ENCODE assay signal across 10 cellular contexts in genomic region chr22:38240734-38241252, GRCh38. TPM values are rescaled to one million over a fixed set of nuclear protein-coding genes. Genes with fewer than 3 reads are reported as not detected.
DNase-seq lines count a peak whose midpoint lies in the region; ATAC-seq, FAIRE-seq and TF ChIP-seq lines count a peak whose summit lies in the region.
"Had no signal": no experiment of that assay in that cellular context is flagged by ENCODE, and none has a peak within 500 bp of the region (broad histone marks: within the 10 kb centered on the region; RNA-seq: fewer than 3 reads in every experiment).

No MANE protein-coding gene starts in this region.

- TF ChIP-seq CTCF in A549 (IDR thresholded peaks at IDR 0.05) (no peak), MCF 10A (IDR thresholded peaks at IDR 0.05; ENCODE audit: unreplicated experiment) (no peak)

- H3K27ac Mint-ChIP-seq in MCF 10A (ENCODE audit: low read depth, unreplicated experiment) = peak overlapping the region; percentile 78
- peak overlapping the region in 2 of 8 donors; percentile 7 to 58 for H3K27ac Mint-ChIP-seq in CD8-positive, alpha-beta memory T cell

- WGBS in A549 (ENCODE audit: missing lambda C conversion rate) = 6% methylated on average over 6 of the region's 6 CpGs

- intact Hi-C loops in MCF 10A (cut with micrococcal nuclease) = loop anchor here (5.0 kb wide), 1 partner anchor 77 kb away; the partner anchor contains the start of gene CSNK1E

- peak; percentile 47 to 73 for DNase-seq in A549 (ENCODE audit: low read depth in 1 of 2, low spot score in 1 of 2)
- DNase-seq in HS-5 (ENCODE audit: low read depth) = peak; percentile 77
- DNase-seq in MCF 10A (ENCODE audit: unreplicated experiment) = peak; percentile 85
- peak; percentile 33 for DNase-seq in left kidney (ENCODE audit: low read depth, low spot score)
- DNase-seq in CD8-positive, alpha-beta memory T cell = no peak
- no peak for DNase-seq in stimulated activated CD4-positive, alpha-beta T cell treated with anti-CD3 and anti-CD28 coated beads, Interleukin-4, amount 100 ng/mL, for 1 hour
- DNase-seq in GF-D8 (lab: John Stamatoyannopoulos, UW) = no peak
- DNase-seq in OCI-M2 (lab: John Stamatoyannopoulos, UW; ENCODE audit: unreplicated experiment) = no peak

- no peak overlapping the region for H3K4me3 ChIP-seq in A549
- no peak overlapping the region for H3K4me3 ChIP-seq in CD8-positive, alpha-beta memory T cell (ENCODE audit: low read length)
- H3K4me3 ChIP-seq: ovary had no signal

- CTCF ChIA-PET in A549 (lab: Yijun Ruan, JAX) = no interaction called here
- CTCF ChIA-PET in MCF 10A (lab: Yijun Ruan, JAX) = interaction anchor here (0.7 to 1.7 kb wide), 5 partner anchors 10 to 184 kb away, joined by 3 to 8 read pairs (median 4); partner anchors contain the start of genes MAFF and PICK1
- CTCF ChIA-PET in CD8-positive, alpha-beta memory T cell (lab: Charles Lee) = no interaction called here

- no peaks in the 10 kb centered on the region for H3K9me3 ChIP-seq in A549
- no peaks in the 10 kb centered on the region for H3K9me3 ChIP-seq in CD8-positive, alpha-beta memory T cell (ENCODE audit: low read length)
- H3K9me3 ChIP-seq: ovary had no signal

- no peaks in the 10 kb centered on the region for H3K27me3 ChIP-seq in CD8-positive, alpha-beta memory T cell (ENCODE audit: insufficient read depth, low read length, poor library complexity, severe bottlenecking)
- H3K27me3 ChIP-seq: ovary had no signal

- H3K27me3 Mint-ChIP-seq in MCF 10A (ENCODE audit: insufficient read depth, unreplicated experiment) = no peaks in the 10 kb centered on the region
- no peaks in the 10 kb centered on the region for H3K27me3 Mint-ChIP-seq in CD8-positive, alpha-beta memory T cell

- POLR2A ChIA-PET in A549 (lab: Yijun Ruan, JAX) = no interaction called here
- POLR2A ChIA-PET in MCF 10A (lab: Yijun Ruan, JAX) = interaction anchor here (0.8 to 1.9 kb wide), 5 partner anchors 10 to 60 kb away, joined by 3 to 8 read pairs (median 4); partner anchors contain the start of gene PLA2G6
- POLR2A ChIA-PET in CD8-positive, alpha-beta memory T cell (lab: Charles Lee) = no interaction called here

- FAIRE-seq in A549 (lab: Jason Lieb, UNC) = no peak
- FAIRE-seq: TTC549 had no signal

- no peak for TF ChIP-seq POLR2A in A549 (IDR thresholded peaks at IDR 0.05; ENCODE audit: low read length)

- peak overlapping the region; percentile 9 for H3K4me3 Mint-ChIP-seq in MCF 10A (ENCODE audit: unreplicated experiment)
- H3K4me3 Mint-ChIP-seq in CD8-positive, alpha-beta memory T cell = no peak overlapping the region

- BruUV-seq in MCF 10A (replicated peaks; lab: Mats Ljungman, UMichigan) = no TSS peak

- ATAC-seq in A549 = peak; percentile 77 to 87

- no peaks in the 10 kb centered on the region for H3K36me3 ChIP-seq in CD8-positive, alpha-beta memory T cell (ENCODE audit: insufficient read depth, low read length)
- H3K36me3 ChIP-seq: ovary had no signal

- peak overlapping the region; percentile 75 to 89 for H3K27ac ChIP-seq in A549
- no peak overlapping the region for H3K27ac ChIP-seq in CD8-positive, alpha-beta memory T cell (ENCODE audit: low read depth, low read length)

- H3K4me2 ChIP-seq in A549 = peak overlapping the region; percentile 61

- H3K4me1 ChIP-seq in A549 = peaks cover 49% of the 10 kb centered on the region
- no peaks in the 10 kb centered on the region for H3K4me1 ChIP-seq in CD8-positive, alpha-beta memory T cell (ENCODE audit: insufficient read depth, low read length)

- no peak for TF ChIP-seq RAD21 in A549 (conservative IDR thresholded peaks at IDR 0.05 in 1 of 2, IDR thresholded peaks at IDR 0.05 in 1 of 2)

- peaks cover 34% of the 10 kb centered on the region for H3K4me1 Mint-ChIP-seq in MCF 10A (ENCODE audit: insufficient read depth, unreplicated experiment)
- peaks cover 0 to 1% (median 0%) of the 10 kb centered on the region in 3 donors for H3K4me1 Mint-ChIP-seq in CD8-positive, alpha-beta memory T cell

- H3K9me3 Mint-ChIP-seq in MCF 10A (ENCODE audit: unreplicated experiment) = no peaks in the 10 kb centered on the region
- no peaks in the 10 kb centered on the region for H3K9me3 Mint-ChIP-seq in CD8-positive, alpha-beta memory T cell

- TF ChIP-seq EP300 in A549 (IDR thresholded peaks at IDR 0.05) = no peak

- peaks cover 12% of the 10 kb centered on the region for H3K36me3 Mint-ChIP-seq in MCF 10A (ENCODE audit: insufficient read depth, unreplicated experiment)
- peaks cover 6 to 52% (median 10%) of the 10 kb centered on the region in 3 donors for H3K36me3 Mint-ChIP-seq in CD8-positive, alpha-beta memory T cell

TF ChIP-seq in A549, 52 proteins besides CTCF, POLR2A, EP300 and RAD21:
- TF ChIP-seq KDM5A (IDR thresholded peaks at IDR 0.05) (no peak), USF2 (IDR thresholded peaks at IDR 0.05) (no peak), FOSL2 (IDR thresholded peaks at IDR 0.05) (no peak), FOSL2 (CRISPR knock-in tag; IDR thresholded peaks at IDR 0.05) (0 out of 2 replicates have a peak, but pooled peaks have one; percentile 38), CEBPB (IDR thresholded peaks at IDR 0.05) (no peak), HES2 (IDR thresholded peaks at IDR 0.05) (no peak), HDAC2 (IDR thresholded peaks at IDR 0.05) (no peak), MAFK (IDR thresholded peaks at IDR 0.05; ENCODE audit: partially characterized antibody) (peak; percentile 78)

RNA-seq across cellular contexts. Expression of gene TMEM184B, which starts 32.0 kb away (rescaled TPM):
- polyA plus RNA-seq in A549 (2011; rRNA removed) (22.2 and 22.7 TPM in 2 replicates), A549 (2017; fragmentation: RNase III; extraction: RNeasy Plus Mini Kit Qiagen cat#74134 plus additional on column Dnase treatment) (33.2 to 36.8 TPM (median 36.6 TPM) in 3 replicates)
- 29.0 and 43.9 TPM in 2 replicates for polyA plus RNA-seq in A549 (2012; cell fraction: cytosol; rRNA removed)
- 46.3 and 64.3 TPM in 2 replicates for polyA plus RNA-seq in A549 (2012; cell fraction: nucleus; rRNA removed)
- 20.2 and 32.7 TPM in 2 replicates for polyA minus RNA-seq in A549 (2011; rRNA and poly(A)+ RNA removed)
- total RNA-seq in MCF 10A (2022) = 58.7 and 69.1 TPM in 2 replicates
- total RNA-seq in CD8-positive, alpha-beta memory T cell = 10 to 100 TPM; 29.0 to 31.7 TPM
- polyA plus RNA-seq in CD8-positive, alpha-beta memory T cell = 23.4 TPM

RNA-seq across cellular contexts. Expression of gene MAFF, which starts 39.0 kb away (rescaled TPM):
- polyA plus RNA-seq in A549 (2011; rRNA removed) (3.5 and 4.0 TPM in 2 replicates), A549 (2017; fragmentation: RNase III; extraction: RNeasy Plus Mini Kit Qiagen cat#74134 plus additional on column Dnase treatment) (3.1 to 3.9 TPM (median 3.2 TPM) in 3 replicates)
- polyA plus RNA-seq in A549 (2012; cell fraction: cytosol; rRNA removed) = 7.5 and 9.6 TPM in 2 replicates
- polyA plus RNA-seq in A549 (2012; cell fraction: nucleus; rRNA removed) = 16.8 and 17.1 TPM in 2 replicates
- 2.1 and 3.6 TPM in 2 replicates for polyA minus RNA-seq in A549 (2011; rRNA and poly(A)+ RNA removed)
- 54.7 and 71.4 TPM in 2 replicates for total RNA-seq in MCF 10A (2022)
- 1 to 10 TPM; 7.4 to 7.8 TPM for total RNA-seq in CD8-positive, alpha-beta memory T cell
- 4.6 TPM for polyA plus RNA-seq in CD8-positive, alpha-beta memory T cell

RNA-seq across cellular contexts. Expression of gene PLA2G6, which starts 59.2 kb away (rescaled TPM):
- polyA plus RNA-seq in A549 (2011; rRNA removed) (7.4 and 10.7 TPM in 2 replicates), A549 (2017; fragmentation: RNase III; extraction: RNeasy Plus Mini Kit Qiagen cat#74134 plus additional on column Dnase treatment) (5.5 to 7.8 TPM (median 7.6 TPM) in 3 replicates)
- 6.2 and 9.3 TPM in 2 replicates for polyA plus RNA-seq in A549 (2012; cell fraction: cytosol; rRNA removed)
- polyA plus RNA-seq in A549 (2012; cell fraction: nucleus; rRNA removed) = 60.0 and 83.9 TPM in 2 replicates
- 16.1 and 26.2 TPM in 2 replicates for polyA minus RNA-seq in A549 (2011; rRNA and poly(A)+ RNA removed)
- total RNA-seq in MCF 10A (2022) = 37.5 and 40.3 TPM in 2 replicates
- total RNA-seq in CD8-positive, alpha-beta memory T cell = 10 to 100 TPM; 33.0 to 34.1 TPM
- polyA plus RNA-seq in CD8-positive, alpha-beta memory T cell = 5.6 TPM

Comparison
In these comparisons a context has a peak if more than half of its experiments do, and no peak if none do; other contexts are left out.
1. DNase-seq: peak in A549 (2 of 2), HS-5 (single experiment), MCF 10A (single experiment) and left kidney (single experiment); none in CD8-positive, alpha-beta memory T cell (0 of 5), stimulated activated CD4-positive, alpha-beta T cell treated with anti-CD3 and anti-CD28 coated beads, Interleukin-4, amount 100 ng/mL, for 1 hour (single experiment), GF-D8 (single experiment) and OCI-M2 (single experiment).